ENCODE assay signal across 9 cellular contexts in genomic region chr15:89442671-89443307, GRCh38. TPM values are rescaled to one million over a fixed set of nuclear protein-coding genes. Genes with fewer than 3 reads are reported as not detected.
A peak's percentile ranks its signal among the peaks of the same experiment; 100 is the strongest.
DNase-seq lines count a peak whose midpoint lies in the region; ATAC-seq and TF ChIP-seq lines count a peak whose summit lies in the region.
"Had no signal": no experiment of that assay in that cellular context is flagged by ENCODE, and none has a peak within 500 bp of the region (broad histone marks: within the 10 kb centered on the region; RNA-seq: fewer than 3 reads in every experiment).

No MANE protein-coding gene starts in this region.

- TF ChIP-seq CTCF in DOHH2 (IDR thresholded peaks at IDR 0.05; ENCODE audit: low read depth, low read length, poor library complexity, severe bottlenecking) (peak; percentile 93), HL-60 (IDR thresholded peaks at IDR 0.05; ENCODE audit: insufficient read depth, low read length) (peak; percentile 50), body of pancreas (IDR thresholded peaks at IDR 0.05) (peak; percentile 68 to 86 (median 77)), liver (IDR thresholded peaks at IDR 0.05; ENCODE audit: low read depth, low read length, missing input control) (peak; percentile 82), upper lobe of left lung (IDR thresholded peaks at IDR 0.05) (peak in 5 of 6 experiments; percentile 16 to 38 (median 34))

- no peaks in the 10 kb centered on the region for H3K9me2 ChIP-seq in DOHH2 (replicated peaks; ENCODE audit: control insufficient read depth, low read length)

- intact Hi-C loops in body of pancreas (cut with DNase I) = no loop called here

- WGBS in body of pancreas, 2 donors = 42 to 67% methylated on average over 3 to 12 of the region's 19 CpGs
- WGBS in liver = 59% methylated on average over 19 of the region's 19 CpGs
- 62 to 74% methylated on average over 9 to 19 of the region's 19 CpGs for WGBS in upper lobe of left lung, 2 donors

- no peak for TF ChIP-seq EP300 in upper lobe of left lung (IDR thresholded peaks at IDR 0.05)

- no peaks in the 10 kb centered on the region for H3K79me2 ChIP-seq in DOHH2 (ENCODE audit: control insufficient read depth, low read length)

- H3K9me3 ChIP-seq in DOHH2 (ENCODE audit: control insufficient read depth, insufficient read depth, low read length) = no peaks in the 10 kb centered on the region
- H3K9me3 ChIP-seq in body of pancreas = no peaks in the 10 kb centered on the region
- H3K9me3 ChIP-seq in liver (ENCODE audit: control insufficient read depth in 4 of 4, low read length in 3 of 4) = no peaks in the 10 kb centered on the region
- H3K9me3 ChIP-seq in upper lobe of left lung = no peaks in the 10 kb centered on the region

- H3K9ac ChIP-seq in liver (ENCODE audit: low read depth in 1 of 2, low read length in 2 of 2) = no peak overlapping the region

- no peaks in the 10 kb centered on the region for H3K27me3 ChIP-seq in DOHH2 (ENCODE audit: control insufficient read depth, low read length)
- peaks cover 2% of the 10 kb centered on the region for H3K27me3 ChIP-seq in HL-60 (ENCODE audit: insufficient read depth, poor library complexity, severe bottlenecking)
- no peaks in the 10 kb centered on the region for H3K27me3 ChIP-seq in body of pancreas
- H3K27me3 ChIP-seq in liver (ENCODE audit: control insufficient read depth in 4 of 4, insufficient read depth in 4 of 4, low read length in 3 of 4) = no peaks in the 10 kb centered on the region
- H3K27me3 ChIP-seq in upper lobe of left lung = no peaks in the 10 kb centered on the region

- H3K36me3 ChIP-seq in DOHH2 (ENCODE audit: control insufficient read depth, low read length) = peaks cover 3% of the 10 kb centered on the region; the same call in 1 of the 2 replicates
- no peaks in the 10 kb centered on the region for H3K36me3 ChIP-seq in body of pancreas (replicated peaks in 1 of 2; ENCODE audit: insufficient read depth in 1 of 2, low read depth in 2 of 2)
- H3K36me3 ChIP-seq in liver (ENCODE audit: control insufficient read depth in 4 of 4, insufficient read depth in 3 of 4, low read depth in 1 of 4, low read length in 3 of 4) = no peaks in the 10 kb centered on the region
- no peaks in the 10 kb centered on the region for H3K36me3 ChIP-seq in upper lobe of left lung

- no peak for TF ChIP-seq POLR2A in body of pancreas (IDR thresholded peaks at IDR 0.05)
- TF ChIP-seq POLR2A in upper lobe of left lung (IDR thresholded peaks at IDR 0.05) = no peak

- TF ChIP-seq RAD21 in liver (IDR thresholded peaks at IDR 0.05) = peak; percentile 86 to 90

- peak overlapping the region; percentile 71; the same call in 1 of the 2 replicates for H3K4me3 ChIP-seq in DOHH2 (ENCODE audit: low read length)
- H3K4me3 ChIP-seq in HL-60 (replicated peaks; ENCODE audit: insufficient read depth, low read length) = no peak overlapping the region
- H3K4me3 ChIP-seq in body of pancreas = no peak overlapping the region
- H3K4me3 ChIP-seq in liver (ENCODE audit: low read depth in 1 of 3, low read length in 3 of 3) = no peak overlapping the region
- H3K4me3 ChIP-seq in upper lobe of left lung = no peak overlapping the region
- H3K4me3 ChIP-seq: skin epidermis had no signal

- H4K20me1 ChIP-seq in DOHH2 (ENCODE audit: control insufficient read depth, insufficient read depth, low read depth, low read length) = no peaks in the 10 kb centered on the region

- 0 out of 2 replicates have a peak, but pooled peaks cover 6% of the 10 kb centered on the region for H3F3A ChIP-seq in DOHH2 (ENCODE audit: control insufficient read depth, insufficient read depth)

- DNase-seq in HL-60 (ENCODE audit: low read depth in 1 of 2, low spot score in 1 of 2) (peak in 1 of 2 experiments; percentile 58), RPMI8226 (peak; percentile 80), body of pancreas (peak; percentile 72 to 88 (median 80)), upper lobe of left lung (no peak)

- 0 out of 2 replicates have a peak overlapping the region, but pooled peaks have one; percentile 83 for H3K27ac ChIP-seq in DOHH2 (ENCODE audit: low read depth, low read length)
- H3K27ac ChIP-seq in HL-60 (replicated peaks) = no peak overlapping the region
- H3K27ac ChIP-seq in body of pancreas = no peak overlapping the region
- H3K27ac ChIP-seq in liver (ENCODE audit: low read depth in 1 of 2, low read length in 2 of 2) = no peak overlapping the region
- no peak overlapping the region for H3K27ac ChIP-seq in upper lobe of left lung
- H3K27ac ChIP-seq: skin epidermis had no signal

- ATAC-seq in body of pancreas (peak; percentile 69), upper lobe of left lung (ENCODE audit: low FRiP score in 2 of 2) (no peak), GM19455 (IDR thresholded peaks at IDR 0.05; ENCODE audit: unreplicated experiment) (no peak), GM21576 (IDR thresholded peaks at IDR 0.05; ENCODE audit: unreplicated experiment) (no peak)

- peak overlapping the region; percentile 96 for H3K4me2 ChIP-seq in DOHH2 (ENCODE audit: low read length)

- H3K4me1 ChIP-seq in DOHH2 (ENCODE audit: control insufficient read depth, low read length) (peaks cover 26% of the 10 kb centered on the region), body of pancreas (peaks cover 30% of the 10 kb centered on the region), liver (ENCODE audit: control insufficient read depth in 4 of 4, insufficient read depth in 4 of 4, low read length in 3 of 4) (peaks cover 0 to 5% (median 2%) of the 10 kb centered on the region in 4 donors), upper lobe of left lung (no peaks in the 10 kb centered on the region)

TF ChIP-seq in liver, 16 proteins besides CTCF, POLR2A, EP300 and RAD21:
- TF ChIP-seq FOXA1 (IDR thresholded peaks at IDR 0.05) (no peak), EGR1 (IDR thresholded peaks at IDR 0.05; ENCODE audit: low read depth in 2 of 2) (no peak)

RNA-seq across cellular contexts. Expression of gene RHCG, which starts 53.6 kb away (rescaled TPM):
- total RNA-seq in body of pancreas (under 1 TPM in 1 of 2 donors, not detected in 1; 0.52 TPM), liver (under 1 TPM; 0.08 to 0.19 TPM), upper lobe of left lung (not detected)
- polyA plus RNA-seq in liver = under 1 TPM; 0.14 to 0.15 TPM

Comparison
In these comparisons a context has a peak if more than half of its experiments do, and no peak if none do; other contexts are left out.
1. CTCF ChIP-seq: peak in every context shown above with its lines; median percentile 93 in DOHH2; 82 in liver; 77 in body of pancreas; 50 in HL-60; 34 in upper lobe of left lung.
2. DNase-seq: peak in RPMI8226 (single experiment) and body of pancreas (4 of 4); none in upper lobe of left lung (0 of 2).